In the genomic region with DNA sequence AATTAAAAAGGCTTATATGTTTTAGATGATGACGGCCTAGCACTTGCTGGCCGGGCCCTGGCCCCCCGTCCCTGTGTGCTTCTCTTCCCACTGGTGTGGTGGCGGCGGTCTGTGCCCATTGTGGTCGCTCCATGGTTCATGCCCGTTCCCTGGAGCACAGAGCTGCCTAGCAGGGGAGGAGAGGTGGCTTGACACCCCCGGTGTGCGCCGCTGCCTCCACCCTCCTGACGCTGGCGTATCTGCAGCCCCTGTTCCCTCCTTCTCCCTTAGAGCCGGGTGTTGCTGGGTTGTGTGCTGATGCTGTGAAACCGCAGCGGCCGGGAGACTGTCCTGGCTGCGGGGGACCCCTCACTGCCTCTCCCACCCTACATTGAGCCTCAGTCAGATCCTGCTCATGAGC, we compare ENCODE assay signal across 23 cellular contexts. TPM values are rescaled to one million over a fixed set of nuclear protein-coding genes. Genes with fewer than 3 reads are reported as not detected.
DNase-seq lines count a peak whose midpoint lies in the region; ATAC-seq and TF ChIP-seq lines count a peak whose summit lies in the region.
"Had no signal": no experiment of that assay in that cellular context is flagged by ENCODE, and none has a peak within 500 bp of the region (broad histone marks: within the 10 kb centered on the region; RNA-seq: fewer than 3 reads in every experiment).

No MANE protein-coding gene starts in this region.

- H3K27me3 Mint-ChIP-seq in activated CD8-positive, alpha-beta T cell treated with anti-CD3 and anti-CD28 coated beads, Interleukin-2, amount 10 ng/mL, durations not matched to agents 7 days and 5 days (ENCODE audit: low read depth): no peaks in the 10 kb centered on the region
- no peaks in the 10 kb centered on the region for H3K27me3 Mint-ChIP-seq in activated CD8-positive, alpha-beta T cell treated with anti-CD3 and anti-CD28 coated beads for 36 hours
- H3K27me3 Mint-ChIP-seq in T-helper 17 cell (no peaks in the 10 kb centered on the region), chondrocyte (ENCODE audit: low read depth) (no peaks in the 10 kb centered on the region), glutamatergic neuron (ENCODE audit: unreplicated experiment) (peaks cover 8% of the 10 kb centered on the region)
- H3K27me3 Mint-ChIP-seq in stimulated activated naive B cell treated with anti-CD40 and anti-IgM and Interleukin-4, amounts not matched to agents 10 μg/mL and 1 μg/mL and 100 μg/mL, for 72 hours: no peaks in the 10 kb centered on the region
- H3K27me3 Mint-ChIP-seq: B cell; CD4-positive, alpha-beta T cell had no signal

- no peak for ATAC-seq in activated CD8-positive, alpha-beta T cell treated with anti-CD3 and anti-CD28 coated beads, Interleukin-2, amount 10 ng/mL, durations not matched to agents 7 days and 5 days
- ATAC-seq in activated CD8-positive, alpha-beta T cell treated with anti-CD3 and anti-CD28 coated beads for 36 hours: no peak
- no peak for ATAC-seq in T-helper 17 cell
- ATAC-seq in stimulated activated naive B cell treated with anti-CD40 and anti-IgM and Interleukin-4, amounts not matched to agents 10 μg/mL and 1 μg/mL and 100 μg/mL, for 72 hours (replicated peaks): no peak
- no peak for ATAC-seq in HG03175 (IDR thresholded peaks at IDR 0.05; ENCODE audit: unreplicated experiment)
- ATAC-seq: A549; CD8-positive, alpha-beta T cell; GM12878 had no signal

- no peaks in the 10 kb centered on the region for H3K4me1 Mint-ChIP-seq in activated CD8-positive, alpha-beta T cell treated with anti-CD3 and anti-CD28 coated beads, Interleukin-2, amount 10 ng/mL, durations not matched to agents 7 days and 5 days (ENCODE audit: low read depth)
- H3K4me1 Mint-ChIP-seq in activated CD8-positive, alpha-beta T cell treated with anti-CD3 and anti-CD28 coated beads for 36 hours (ENCODE audit: low read depth): no peaks in the 10 kb centered on the region
- H3K4me1 Mint-ChIP-seq in T-helper 17 cell: peaks cover 2% of the 10 kb centered on the region
- H3K4me1 Mint-ChIP-seq in chondrocyte (ENCODE audit: low read depth): peaks cover 9% of the 10 kb centered on the region
- H3K4me1 Mint-ChIP-seq in stimulated activated naive B cell treated with anti-CD40 and anti-IgM and Interleukin-4, amounts not matched to agents 10 μg/mL and 1 μg/mL and 100 μg/mL, for 72 hours: peaks cover 17 to 48% of the 10 kb centered on the region in 2 donors
- H3K4me1 Mint-ChIP-seq in glutamatergic neuron (ENCODE audit: low read depth, unreplicated experiment): no peaks in the 10 kb centered on the region

- no peaks in the 10 kb centered on the region for H3K9me3 ChIP-seq in T-helper 17 cell (ENCODE audit: control insufficient read depth, low read length, poor library complexity, severe bottlenecking)
- H3K9me3 ChIP-seq: A549; BLaER1 treated with 17β-estradiol and CSF1 and Interleukin-3, amounts not matched to agents 10 nM and 100 nM had no signal

- POLR2A ChIA-PET in activated CD8-positive, alpha-beta T cell treated with anti-CD3 and anti-CD28 coated beads, Interleukin-2, amount 10 ng/mL, durations not matched to agents 7 days and 5 days (lab: Charles Lee): no interaction called here
- POLR2A ChIA-PET in activated CD8-positive, alpha-beta T cell treated with anti-CD3 and anti-CD28 coated beads for 36 hours (lab: Charles Lee): no interaction called here

- DNase-seq in activated CD8-positive, alpha-beta T cell treated with anti-CD3 and anti-CD28 coated beads, Interleukin-2, amount 10 ng/mL, durations not matched to agents 7 days and 5 days: no peak
- no peak for DNase-seq in activated CD8-positive, alpha-beta T cell treated with anti-CD3 and anti-CD28 coated beads for 36 hours
- DNase-seq in T-helper 17 cell (no peak), chondrocyte (ENCODE audit: low spot score) (peak; percentile 84), glutamatergic neuron (no peak), SIG-M5 treated with dmso at 0.1 percent for 504 hours (lab: John Stamatoyannopoulos, UW; ENCODE audit: unreplicated experiment) (no peak)
- DNase-seq in stimulated activated naive B cell treated with anti-CD40 and anti-IgM and Interleukin-4, amounts not matched to agents 10 μg/mL and 1 μg/mL and 100 μg/mL, for 72 hours: no peak
- DNase-seq: AML-193; CD4-positive, alpha-beta T cell; CD8-positive, alpha-beta T cell; COR-L47; DMS 273 treated with DMSO at 0.1 percent for 48 hours; DMS153; DMS53; DMS79; DND-41; EL; GDM1 had no signal

- H3K27ac Mint-ChIP-seq in activated CD8-positive, alpha-beta T cell treated with anti-CD3 and anti-CD28 coated beads, Interleukin-2, amount 10 ng/mL, durations not matched to agents 7 days and 5 days: peak overlapping the region; percentile 55
- H3K27ac Mint-ChIP-seq in activated CD8-positive, alpha-beta T cell treated with anti-CD3 and anti-CD28 coated beads for 36 hours: no peak overlapping the region
- peak overlapping the region; percentile 27 for H3K27ac Mint-ChIP-seq in T-helper 17 cell
- no peak overlapping the region for H3K27ac Mint-ChIP-seq in chondrocyte (ENCODE audit: unreplicated experiment)
- H3K27ac Mint-ChIP-seq in stimulated activated naive B cell treated with anti-CD40 and anti-IgM and Interleukin-4, amounts not matched to agents 10 μg/mL and 1 μg/mL and 100 μg/mL, for 72 hours: peak overlapping the region; percentile 62
- H3K27ac Mint-ChIP-seq in glutamatergic neuron (ENCODE audit: unreplicated experiment): no peak overlapping the region
- H3K27ac Mint-ChIP-seq: B cell; CD4-positive, alpha-beta T cell; CD8-positive, alpha-beta T cell had no signal

- intact Hi-C loops in activated CD8-positive, alpha-beta T cell treated with anti-CD3 and anti-CD28 coated beads for 36 hours (cut with micrococcal nuclease): no loop called here

- CTCF ChIA-PET in activated CD8-positive, alpha-beta T cell treated with anti-CD3 and anti-CD28 coated beads, Interleukin-2, amount 10 ng/mL, durations not matched to agents 7 days and 5 days (lab: Charles Lee): no interaction called here
- CTCF ChIA-PET in activated CD8-positive, alpha-beta T cell treated with anti-CD3 and anti-CD28 coated beads for 36 hours (lab: Charles Lee): no interaction called here

- no peak overlapping the region for H3K4me3 Mint-ChIP-seq in activated CD8-positive, alpha-beta T cell treated with anti-CD3 and anti-CD28 coated beads, Interleukin-2, amount 10 ng/mL, durations not matched to agents 7 days and 5 days
- H3K4me3 Mint-ChIP-seq in activated CD8-positive, alpha-beta T cell treated with anti-CD3 and anti-CD28 coated beads for 36 hours: no peak overlapping the region
- H3K4me3 Mint-ChIP-seq in T-helper 17 cell (no peak overlapping the region), chondrocyte (ENCODE audit: unreplicated experiment) (no peak overlapping the region), glutamatergic neuron (ENCODE audit: unreplicated experiment) (no peak overlapping the region)
- H3K4me3 Mint-ChIP-seq in stimulated activated naive B cell treated with anti-CD40 and anti-IgM and Interleukin-4, amounts not matched to agents 10 μg/mL and 1 μg/mL and 100 μg/mL, for 72 hours: no peak overlapping the region
- H3K4me3 Mint-ChIP-seq: B cell; CD4-positive, alpha-beta T cell; CD8-positive, alpha-beta T cell had no signal

- no peak for TF ChIP-seq CTCF in activated CD8-positive, alpha-beta T cell treated with anti-CD3 and anti-CD28 coated beads for 36 hours (IDR thresholded peaks at IDR 0.05)
- TF ChIP-seq CTCF in chondrocyte (IDR thresholded peaks at IDR 0.05): no peak
- no peak for TF ChIP-seq CTCF in glutamatergic neuron (IDR thresholded peaks at IDR 0.05; ENCODE audit: partially characterized antibody, unreplicated experiment)

- peaks cover 22% of the 10 kb centered on the region for H3K36me3 Mint-ChIP-seq in activated CD8-positive, alpha-beta T cell treated with anti-CD3 and anti-CD28 coated beads, Interleukin-2, amount 10 ng/mL, durations not matched to agents 7 days and 5 days (ENCODE audit: low read depth)
- H3K36me3 Mint-ChIP-seq in activated CD8-positive, alpha-beta T cell treated with anti-CD3 and anti-CD28 coated beads for 36 hours (ENCODE audit: low read depth): peaks cover 33% of the 10 kb centered on the region
- H3K36me3 Mint-ChIP-seq in T-helper 17 cell (ENCODE audit: low read depth): no peaks in the 10 kb centered on the region
- H3K36me3 Mint-ChIP-seq in chondrocyte (ENCODE audit: low read depth): peaks cover 5% of the 10 kb centered on the region
- peaks cover 59 to 64% of the 10 kb centered on the region in 2 donors for H3K36me3 Mint-ChIP-seq in stimulated activated naive B cell treated with anti-CD40 and anti-IgM and Interleukin-4, amounts not matched to agents 10 μg/mL and 1 μg/mL and 100 μg/mL, for 72 hours
- H3K36me3 Mint-ChIP-seq in glutamatergic neuron (ENCODE audit: unreplicated experiment): no peaks in the 10 kb centered on the region

- no peaks in the 10 kb centered on the region for H3K9me3 Mint-ChIP-seq in activated CD8-positive, alpha-beta T cell treated with anti-CD3 and anti-CD28 coated beads, Interleukin-2, amount 10 ng/mL, durations not matched to agents 7 days and 5 days (ENCODE audit: insufficient read depth)
- H3K9me3 Mint-ChIP-seq in activated CD8-positive, alpha-beta T cell treated with anti-CD3 and anti-CD28 coated beads for 36 hours: no peaks in the 10 kb centered on the region
- H3K9me3 Mint-ChIP-seq in chondrocyte (ENCODE audit: low read depth) (no peaks in the 10 kb centered on the region), glutamatergic neuron (ENCODE audit: unreplicated experiment) (peaks cover 3% of the 10 kb centered on the region)
- no peaks in the 10 kb centered on the region for H3K9me3 Mint-ChIP-seq in stimulated activated naive B cell treated with anti-CD40 and anti-IgM and Interleukin-4, amounts not matched to agents 10 μg/mL and 1 μg/mL and 100 μg/mL, for 72 hours
- H3K9me3 Mint-ChIP-seq: CD4-positive, alpha-beta T cell; CD8-positive, alpha-beta T cell had no signal

RNA-seq across cellular contexts. Expression of gene DOT1L, which starts 29.1 kb away (rescaled TPM):
- total RNA-seq in activated CD8-positive, alpha-beta T cell treated with anti-CD3 and anti-CD28 coated beads, Interleukin-2, amount 10 ng/mL, durations not matched to agents 7 days and 5 days: 10 to 100 TPM; 70.6 to 74.3 TPM
- total RNA-seq in activated CD8-positive, alpha-beta T cell treated with anti-CD3 and anti-CD28 coated beads for 36 hours: 10 to 100 TPM; 92.7 to 96.6 TPM
- total RNA-seq in T-helper 17 cell (10 to 100 TPM; 32.3 to 42.1 TPM), chondrocyte (24.0 to 26.2 TPM (median 24.9 TPM) in 3 replicates), glutamatergic neuron (ENCODE audit: unreplicated experiment) (71.4 TPM)

RNA-seq across cellular contexts. Expression of gene AP3D1, which starts 41.5 kb away (rescaled TPM):
- 100 to 1,000 TPM in 1 of 2 experiments, 10 to 100 TPM in 1; 91.5 to 100 TPM for total RNA-seq in activated CD8-positive, alpha-beta T cell treated with anti-CD3 and anti-CD28 coated beads, Interleukin-2, amount 10 ng/mL, durations not matched to agents 7 days and 5 days
- 10 to 100 TPM; 73.7 to 74.1 TPM for total RNA-seq in activated CD8-positive, alpha-beta T cell treated with anti-CD3 and anti-CD28 coated beads for 36 hours
- total RNA-seq in T-helper 17 cell (10 to 100 TPM; 82.2 to 86.0 TPM), chondrocyte (139 to 157 TPM (median 144 TPM) in 3 replicates), glutamatergic neuron (ENCODE audit: unreplicated experiment) (133 TPM)

RNA-seq across cellular contexts. Expression of gene PLEKHJ1, which starts 43.3 kb away (rescaled TPM):
- 10 to 100 TPM; 78.0 to 79.9 TPM for total RNA-seq in activated CD8-positive, alpha-beta T cell treated with anti-CD3 and anti-CD28 coated beads, Interleukin-2, amount 10 ng/mL, durations not matched to agents 7 days and 5 days
- 10 to 100 TPM; 65.3 to 72.8 TPM for total RNA-seq in activated CD8-positive, alpha-beta T cell treated with anti-CD3 and anti-CD28 coated beads for 36 hours
- total RNA-seq in T-helper 17 cell (10 to 100 TPM; 38.6 to 40.2 TPM), chondrocyte (36.6 to 45.4 TPM (median 42.4 TPM) in 3 replicates), glutamatergic neuron (ENCODE audit: unreplicated experiment) (164 TPM)

RNA-seq across cellular contexts. Expression of gene SF3A2, which starts 43.8 kb away (rescaled TPM):
- 100 to 1,000 TPM; 157 to 163 TPM for total RNA-seq in activated CD8-positive, alpha-beta T cell treated with anti-CD3 and anti-CD28 coated beads, Interleukin-2, amount 10 ng/mL, durations not matched to agents 7 days and 5 days
- 100 to 1,000 TPM; 157 to 163 TPM for total RNA-seq in activated CD8-positive, alpha-beta T cell treated with anti-CD3 and anti-CD28 coated beads for 36 hours
- 100 to 1,000 TPM; 119 to 135 TPM for total RNA-seq in T-helper 17 cell
- total RNA-seq in chondrocyte: 71.2 to 81.5 TPM (median 74.9 TPM) in 3 replicates
- 101 TPM for total RNA-seq in glutamatergic neuron (ENCODE audit: unreplicated experiment)

RNA-seq across cellular contexts. Expression of gene AMH, which starts 56.3 kb away (rescaled TPM):
- total RNA-seq in activated CD8-positive, alpha-beta T cell treated with anti-CD3 and anti-CD28 coated beads, Interleukin-2, amount 10 ng/mL, durations not matched to agents 7 days and 5 days: 10 to 100 TPM; 10.3 to 12.1 TPM
- total RNA-seq in activated CD8-positive, alpha-beta T cell treated with anti-CD3 and anti-CD28 coated beads for 36 hours: 1 to 10 TPM; 4.5 to 6.1 TPM
- 1 to 10 TPM in 1 of 2 donors, under 1 TPM in 1; 0.50 to 2.7 TPM for total RNA-seq in T-helper 17 cell
- 10.2 to 18.8 TPM (median 10.8 TPM) in 3 replicates for total RNA-seq in chondrocyte
- total RNA-seq in glutamatergic neuron (ENCODE audit: unreplicated experiment): 11.0 TPM

Comparison
In these comparisons a context has a peak if more than half of its experiments do, and no peak if none do; other contexts are left out.
1. H3K27ac Mint-ChIP-seq: peak in activated CD8-positive, alpha-beta T cell treated with anti-CD3 and anti-CD28 coated beads, Interleukin-2, amount 10 ng/mL, durations not matched to agents 7 days and 5 days (single experiment), T-helper 17 cell (single experiment) and stimulated activated naive B cell treated with anti-CD40 and anti-IgM and Interleukin-4, amounts not matched to agents 10 μg/mL and 1 μg/mL and 100 μg/mL, for 72 hours (single experiment); none in activated CD8-positive, alpha-beta T cell treated with anti-CD3 and anti-CD28 coated beads for 36 hours (single experiment), chondrocyte (single experiment) and glutamatergic neuron (single experiment).